Comparison of ENCODE assay signal across 2 cellular contexts in the genomic region with DNA sequence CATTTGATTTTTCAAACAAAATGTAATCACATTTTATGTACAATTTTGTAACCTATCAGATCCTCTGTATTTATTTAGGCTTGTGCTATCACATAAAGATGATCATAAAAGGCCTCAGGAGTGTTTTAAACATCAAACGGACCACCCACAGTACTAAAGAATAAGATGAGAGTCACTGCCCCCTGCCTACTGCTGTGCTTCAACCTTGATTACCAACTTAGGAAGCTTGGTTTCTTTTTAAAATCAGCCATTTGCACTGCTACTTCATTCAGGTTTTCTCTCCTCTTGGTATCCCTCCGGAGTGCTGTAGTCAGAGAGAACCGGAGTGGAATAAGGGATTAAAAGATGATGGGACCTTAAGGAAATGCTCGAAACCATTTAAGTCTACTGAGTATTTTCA.
TF ChIP-seq lines count a peak whose summit lies in the region.

No MANE protein-coding gene starts in this region.

TF ChIP-seq in GM23338, 12 proteins besides CTCF, POLR2A, EP300 and RAD21:
- TF ChIP-seq ETS1 (IDR thresholded peaks at IDR 0.05) (no peak), POLR2AphosphoS5 (IDR thresholded peaks at IDR 0.05; ENCODE audit: low read depth) (no peak), ZNF114 (CRISPR knock-in tag; IDR thresholded peaks at IDR 0.05) (no peak), EZH2 (IDR thresholded peaks at IDR 0.05; ENCODE audit: low read depth, unreplicated experiment) (no peak), ZNF331 (CRISPR knock-in tag; IDR thresholded peaks at IDR 0.05; ENCODE audit: low read depth) (no peak), REST (IDR thresholded peaks at IDR 0.05; ENCODE audit: unreplicated experiment) (no peak), JUNB (IDR thresholded peaks at IDR 0.05; ENCODE audit: unreplicated experiment) (no peak), CREB1 (CRISPR knock-in tag; IDR thresholded peaks at IDR 0.05; ENCODE audit: low read depth) (no peak), STAT1 (IDR thresholded peaks at IDR 0.05; ENCODE audit: unreplicated experiment) (no peak), ZNF462 (CRISPR knock-in tag; IDR thresholded peaks at IDR 0.05) (no peak)

TF ChIP-seq in H1, 55 proteins besides CTCF, POLR2A, EP300 and RAD21:
- TF ChIP-seq, protein P1, sequence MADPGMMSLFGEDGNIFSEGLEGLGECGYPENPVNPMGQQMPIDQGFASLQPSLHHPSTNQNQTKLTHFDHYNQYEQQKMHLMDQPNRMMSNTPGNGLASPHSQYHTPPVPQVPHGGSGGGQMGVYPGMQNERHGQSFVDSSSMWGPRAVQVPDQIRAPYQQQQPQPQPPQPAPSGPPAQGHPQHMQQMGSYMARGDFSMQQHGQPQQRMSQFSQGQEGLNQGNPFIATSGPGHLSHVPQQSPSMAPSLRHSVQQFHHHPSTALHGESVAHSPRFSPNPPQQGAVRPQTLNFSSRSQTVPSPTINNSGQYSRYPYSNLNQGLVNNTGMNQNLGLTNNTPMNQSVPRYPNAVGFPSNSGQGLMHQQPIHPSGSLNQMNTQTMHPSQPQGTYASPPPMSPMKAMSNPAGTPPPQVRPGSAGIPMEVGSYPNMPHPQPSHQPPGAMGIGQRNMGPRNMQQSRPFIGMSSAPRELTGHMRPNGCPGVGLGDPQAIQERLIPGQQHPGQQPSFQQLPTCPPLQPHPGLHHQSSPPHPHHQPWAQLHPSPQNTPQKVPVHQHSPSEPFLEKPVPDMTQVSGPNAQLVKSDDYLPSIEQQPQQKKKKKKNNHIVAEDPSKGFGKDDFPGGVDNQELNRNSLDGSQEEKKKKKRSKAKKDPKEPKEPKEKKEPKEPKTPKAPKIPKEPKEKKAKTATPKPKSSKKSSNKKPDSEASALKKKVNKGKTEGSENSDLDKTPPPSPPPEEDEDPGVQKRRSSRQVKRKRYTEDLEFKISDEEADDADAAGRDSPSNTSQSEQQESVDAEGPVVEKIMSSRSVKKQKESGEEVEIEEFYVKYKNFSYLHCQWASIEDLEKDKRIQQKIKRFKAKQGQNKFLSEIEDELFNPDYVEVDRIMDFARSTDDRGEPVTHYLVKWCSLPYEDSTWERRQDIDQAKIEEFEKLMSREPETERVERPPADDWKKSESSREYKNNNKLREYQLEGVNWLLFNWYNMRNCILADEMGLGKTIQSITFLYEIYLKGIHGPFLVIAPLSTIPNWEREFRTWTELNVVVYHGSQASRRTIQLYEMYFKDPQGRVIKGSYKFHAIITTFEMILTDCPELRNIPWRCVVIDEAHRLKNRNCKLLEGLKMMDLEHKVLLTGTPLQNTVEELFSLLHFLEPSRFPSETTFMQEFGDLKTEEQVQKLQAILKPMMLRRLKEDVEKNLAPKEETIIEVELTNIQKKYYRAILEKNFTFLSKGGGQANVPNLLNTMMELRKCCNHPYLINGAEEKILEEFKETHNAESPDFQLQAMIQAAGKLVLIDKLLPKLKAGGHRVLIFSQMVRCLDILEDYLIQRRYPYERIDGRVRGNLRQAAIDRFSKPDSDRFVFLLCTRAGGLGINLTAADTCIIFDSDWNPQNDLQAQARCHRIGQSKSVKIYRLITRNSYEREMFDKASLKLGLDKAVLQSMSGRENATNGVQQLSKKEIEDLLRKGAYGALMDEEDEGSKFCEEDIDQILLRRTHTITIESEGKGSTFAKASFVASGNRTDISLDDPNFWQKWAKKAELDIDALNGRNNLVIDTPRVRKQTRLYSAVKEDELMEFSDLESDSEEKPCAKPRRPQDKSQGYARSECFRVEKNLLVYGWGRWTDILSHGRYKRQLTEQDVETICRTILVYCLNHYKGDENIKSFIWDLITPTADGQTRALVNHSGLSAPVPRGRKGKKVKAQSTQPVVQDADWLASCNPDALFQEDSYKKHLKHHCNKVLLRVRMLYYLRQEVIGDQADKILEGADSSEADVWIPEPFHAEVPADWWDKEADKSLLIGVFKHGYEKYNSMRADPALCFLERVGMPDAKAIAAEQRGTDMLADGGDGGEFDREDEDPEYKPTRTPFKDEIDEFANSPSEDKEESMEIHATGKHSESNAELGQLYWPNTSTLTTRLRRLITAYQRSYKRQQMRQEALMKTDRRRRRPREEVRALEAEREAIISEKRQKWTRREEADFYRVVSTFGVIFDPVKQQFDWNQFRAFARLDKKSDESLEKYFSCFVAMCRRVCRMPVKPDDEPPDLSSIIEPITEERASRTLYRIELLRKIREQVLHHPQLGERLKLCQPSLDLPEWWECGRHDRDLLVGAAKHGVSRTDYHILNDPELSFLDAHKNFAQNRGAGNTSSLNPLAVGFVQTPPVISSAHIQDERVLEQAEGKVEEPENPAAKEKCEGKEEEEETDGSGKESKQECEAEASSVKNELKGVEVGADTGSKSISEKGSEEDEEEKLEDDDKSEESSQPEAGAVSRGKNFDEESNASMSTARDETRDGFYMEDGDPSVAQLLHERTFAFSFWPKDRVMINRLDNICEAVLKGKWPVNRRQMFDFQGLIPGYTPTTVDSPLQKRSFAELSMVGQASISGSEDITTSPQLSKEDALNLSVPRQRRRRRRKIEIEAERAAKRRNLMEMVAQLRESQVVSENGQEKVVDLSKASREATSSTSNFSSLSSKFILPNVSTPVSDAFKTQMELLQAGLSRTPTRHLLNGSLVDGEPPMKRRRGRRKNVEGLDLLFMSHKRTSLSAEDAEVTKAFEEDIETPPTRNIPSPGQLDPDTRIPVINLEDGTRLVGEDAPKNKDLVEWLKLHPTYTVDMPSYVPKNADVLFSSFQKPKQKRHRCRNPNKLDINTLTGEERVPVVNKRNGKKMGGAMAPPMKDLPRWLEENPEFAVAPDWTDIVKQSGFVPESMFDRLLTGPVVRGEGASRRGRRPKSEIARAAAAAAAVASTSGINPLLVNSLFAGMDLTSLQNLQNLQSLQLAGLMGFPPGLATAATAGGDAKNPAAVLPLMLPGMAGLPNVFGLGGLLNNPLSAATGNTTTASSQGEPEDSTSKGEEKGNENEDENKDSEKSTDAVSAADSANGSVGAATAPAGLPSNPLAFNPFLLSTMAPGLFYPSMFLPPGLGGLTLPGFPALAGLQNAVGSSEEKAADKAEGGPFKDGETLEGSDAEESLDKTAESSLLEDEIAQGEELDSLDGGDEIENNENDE (IDR thresholded peaks at IDR 0.05; ENCODE audit: insufficient replicate concordance, low read length) = peak; percentile 48
- TF ChIP-seq ATF2 (IDR thresholded peaks at IDR 0.05; ENCODE audit: low read length) = no peak
